In the genomic region with DNA sequence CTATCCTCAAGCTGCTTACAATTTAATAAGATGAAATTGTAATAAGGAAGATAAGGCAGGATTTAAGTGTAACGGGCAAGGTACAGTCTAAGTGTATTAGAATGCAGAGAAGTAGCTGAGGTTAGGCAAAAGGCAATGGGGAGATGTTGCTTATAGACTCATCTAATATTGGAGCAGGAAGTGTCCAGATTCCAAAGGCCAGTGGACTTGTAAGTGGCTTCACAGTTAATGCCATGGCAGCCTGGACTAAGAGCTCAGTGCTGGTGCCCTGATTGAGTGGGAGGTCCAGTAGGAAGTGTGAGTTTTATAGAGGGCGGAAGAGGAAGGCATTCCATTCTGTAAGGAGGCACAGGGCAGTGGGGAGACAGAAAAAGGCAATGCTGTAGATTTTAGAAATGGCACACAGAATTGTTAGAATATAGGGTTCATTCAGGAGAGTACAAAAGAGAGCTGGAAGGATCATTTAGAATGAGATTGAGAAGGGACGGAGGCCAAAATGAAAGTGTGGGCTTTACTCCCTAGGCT, we compare ENCODE assay signal across 21 cellular contexts. TPM values are rescaled to one million over a fixed set of nuclear protein-coding genes. Genes with fewer than 3 reads are reported as not detected.
DNase-seq lines count a peak whose midpoint lies in the region; ATAC-seq, FAIRE-seq and TF ChIP-seq lines count a peak whose summit lies in the region.
"Had no signal": no experiment of that assay in that cellular context is flagged by ENCODE, and none has a peak within 500 bp of the region (broad histone marks: within the 10 kb centered on the region; RNA-seq: fewer than 3 reads in every experiment).

No MANE protein-coding gene starts in this region.

- 62 to 72% methylated on average over 3 of the region's 3 CpGs for WGBS in pancreas, 2 donors

- peak; percentile 42 for DNase-seq in NCI-H82 (lab: John Stamatoyannopoulos, UW)
- no peak for DNase-seq in NCI-H82 treated with DMSO at 0.1 percent for 48 hours (lab: John Stamatoyannopoulos, UW; ENCODE audit: unreplicated experiment)
- no peak for DNase-seq in WTC11 (ENCODE audit: low spot score)
- DNase-seq in left lobe of liver (ENCODE audit: low spot score) = no peak
- no peak for DNase-seq in pancreas
- no peak for DNase-seq in NCI-H2196 treated with DMSO at 0.1 percent for 48 hours (lab: John Stamatoyannopoulos, UW; ENCODE audit: unreplicated experiment)
- DNase-seq in erythroblast (lab: John Stamatoyannopoulos, UW) = no peak
- DNase-seq: CD8-positive, alpha-beta memory T cell; COR-L47; GM23248 had no signal

- peaks cover 15% of the 10 kb centered on the region for H3K9me3 Mint-ChIP-seq in WTC11

- peaks cover 12% of the 10 kb centered on the region for H3K36me3 Mint-ChIP-seq in WTC11
- H3K36me3 Mint-ChIP-seq: CD14-positive monocyte had no signal

- H3K27ac Mint-ChIP-seq in WTC11 = peak overlapping the region; percentile 8
- H3K27ac Mint-ChIP-seq: CD8-positive, alpha-beta memory T cell; IgD-negative memory B cell had no signal

- POLR2A ChIA-PET in WTC11 (lab: Charles Lee) = interaction anchor here (1.5 kb wide), 1 partner anchor 12 kb away, joined by 6 read pairs; the partner anchor contains the start of gene MAP3K21

- H3K27ac ChIP-seq in pancreas = peak overlapping the region; percentile 25 to 65 (median 55)
- H3K27ac ChIP-seq: 22Rv1, BLaER1, GM23248, HL-60 had no signal

- no peak for TF ChIP-seq CTCF in WTC11 (IDR thresholded peaks at IDR 0.05)
- TF ChIP-seq CTCF in pancreas (IDR thresholded peaks at IDR 0.05) = no peak

- H3K4me3 Mint-ChIP-seq in WTC11 = no peak overlapping the region
- H3K4me3 Mint-ChIP-seq: CD14-positive monocyte; CD8-positive, alpha-beta memory T cell; IgD-negative memory B cell had no signal

- peaks cover 36% of the 10 kb centered on the region for H3K4me1 Mint-ChIP-seq in WTC11
- H3K4me1 Mint-ChIP-seq: CD8-positive, alpha-beta memory T cell had no signal

- H3K36me3 ChIP-seq in pancreas = no peaks in the 10 kb centered on the region
- H3K36me3 ChIP-seq: BLaER1, HAP-1 had no signal

- ATAC-seq in WTC11 = no peak; the same call in 1 of the 2 replicates
- ATAC-seq in left lobe of liver = peak; percentile 37
- ATAC-seq in pancreas = no peak
- no peak for ATAC-seq in activated CD4-positive, CD25-positive, alpha-beta regulatory T cell treated with anti-CD3 and anti-CD28 coated beads, Interleukin-2, amount 50 U/mL, for 24 hours
- ATAC-seq: A549 had no signal

- no peaks in the 10 kb centered on the region for H3K9me3 ChIP-seq in pancreas
- H3K9me3 ChIP-seq: A549, HAP-1 had no signal

- intact Hi-C loops in pancreas (cut with DNase I) = no loop called here

- H3K4me1 ChIP-seq in pancreas = peaks cover 53 to 71% (median 65%) of the 10 kb centered on the region in 3 donors

- H3K4me3 ChIP-seq in pancreas = no peak overlapping the region
- H3K4me3 ChIP-seq: A549, BLaER1, GM23248, HAP-1 had no signal

- no peaks in the 10 kb centered on the region for H3K27me3 Mint-ChIP-seq in WTC11 (ENCODE audit: low read depth)

- CTCF ChIA-PET in WTC11 (lab: Charles Lee) = interaction anchor here (2.1 kb wide), 1 partner anchor 25 kb away, joined by 6 read pairs; no protein-coding TSS in a partner anchor

- no peaks in the 10 kb centered on the region for H3K27me3 ChIP-seq in pancreas
- H3K27me3 ChIP-seq: BLaER1 had no signal

- FAIRE-seq in pancreas (lab: Jason Lieb, UNC) = no peak
- FAIRE-seq: A549, G401.6, GM12891, HTR-8/SVneo had no signal

- no peak for TF ChIP-seq POLR2A in erythroblast (IDR thresholded peaks at IDR 0.05; ENCODE audit: low read length)

TF ChIP-seq in WTC11, 78 proteins besides CTCF, POLR2A, EP300 and RAD21:
- no peak for TF ChIP-seq ELF4 (CRISPR knock-in tag; IDR thresholded peaks at IDR 0.05; ENCODE audit: low read depth)
- TF ChIP-seq ATF6 (CRISPR knock-in tag; IDR thresholded peaks at IDR 0.05) = no peak
- TF ChIP-seq ERG (CRISPR knock-in tag; IDR thresholded peaks at IDR 0.05) = no peak
- no peak for TF ChIP-seq GABPB1 (CRISPR knock-in tag; IDR thresholded peaks at IDR 0.05)
- TF ChIP-seq ESRRA (CRISPR knock-in tag; IDR thresholded peaks at IDR 0.05; ENCODE audit: borderline replicate concordance) = no peak
- TF ChIP-seq, protein P1, sequence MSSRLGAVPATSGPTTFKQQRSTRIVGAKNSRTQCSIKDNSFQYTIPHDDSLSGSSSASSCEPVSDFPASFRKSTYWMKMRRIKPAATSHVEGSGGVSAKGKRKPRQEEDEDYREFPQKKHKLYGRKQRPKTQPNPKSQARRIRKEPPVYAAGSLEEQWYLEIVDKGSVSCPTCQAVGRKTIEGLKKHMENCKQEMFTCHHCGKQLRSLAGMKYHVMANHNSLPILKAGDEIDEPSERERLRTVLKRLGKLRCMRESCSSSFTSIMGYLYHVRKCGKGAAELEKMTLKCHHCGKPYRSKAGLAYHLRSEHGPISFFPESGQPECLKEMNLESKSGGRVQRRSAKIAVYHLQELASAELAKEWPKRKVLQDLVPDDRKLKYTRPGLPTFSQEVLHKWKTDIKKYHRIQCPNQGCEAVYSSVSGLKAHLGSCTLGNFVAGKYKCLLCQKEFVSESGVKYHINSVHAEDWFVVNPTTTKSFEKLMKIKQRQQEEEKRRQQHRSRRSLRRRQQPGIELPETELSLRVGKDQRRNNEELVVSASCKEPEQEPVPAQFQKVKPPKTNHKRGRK (CRISPR knock-in tag; IDR thresholded peaks at IDR 0.05; ENCODE audit: borderline replicate concordance) = no peak
- no peak for TF ChIP-seq ZNF121 (CRISPR knock-in tag; IDR thresholded peaks at IDR 0.05)
- no peak for TF ChIP-seq CBFB (CRISPR knock-in tag; IDR thresholded peaks at IDR 0.05; ENCODE audit: low read depth)
- no peak for TF ChIP-seq ZNF232 (CRISPR knock-in tag; IDR thresholded peaks at IDR 0.05)
- TF ChIP-seq NR3C1 (CRISPR knock-in tag; conservative IDR thresholded peaks at IDR 0.05; ENCODE audit: low read depth) = no peak
- TF ChIP-seq JUN (CRISPR knock-in tag; IDR thresholded peaks at IDR 0.05) = no peak
- no peak for TF ChIP-seq NR1H2 (CRISPR knock-in tag; IDR thresholded peaks at IDR 0.05)
- no peak for TF ChIP-seq SP1 (CRISPR knock-in tag; conservative IDR thresholded peaks at IDR 0.05)
- TF ChIP-seq ZNF138 (CRISPR knock-in tag; conservative IDR thresholded peaks at IDR 0.05) = no peak
- TF ChIP-seq ZNF423 (CRISPR knock-in tag; IDR thresholded peaks at IDR 0.05) = no peak

RNA-seq across cellular contexts. Expression of gene MAP3K21, which starts 12.6 kb away (rescaled TPM):
- 21.1 to 24.0 TPM (median 23.0 TPM) in 3 replicates for total RNA-seq in WTC11 (2021)
- 4.7 TPM for total RNA-seq in left lobe of liver
- total RNA-seq in pancreas = 10 to 100 TPM; 12.6 to 18.8 (median 15.3) TPM
- polyA plus RNA-seq in pancreas = 10 to 100 TPM in 1 of 2 donors, 1 to 10 TPM in 1; 9.7 to 22.0 TPM
- total RNA-seq: GM23248 had no signal
- polyA plus RNA-seq: IgD-negative memory B cell had no signal

RNA-seq across cellular contexts. Expression of gene PCNX2, which starts 44.6 kb away (rescaled TPM):
- total RNA-seq in WTC11 (2021) = 50.8 to 59.4 TPM (median 57.0 TPM) in 3 replicates
- 0.73 TPM for total RNA-seq in left lobe of liver
- total RNA-seq in pancreas = 10 to 100 TPM in 2 of 6 donors, 1 to 10 TPM in 4; 7.6 to 13.4 (median 8.7) TPM
- 10 to 100 TPM in 1 of 2 donors, 1 to 10 TPM in 1; 5.5 to 25.9 TPM for polyA plus RNA-seq in pancreas
